In genomic region chr15:39924437-39924836, GRCh38 we compare ENCODE assay signal across 24 cellular contexts. TPM values are rescaled to one million over a fixed set of nuclear protein-coding genes. Genes with fewer than 3 reads are reported as not detected.
A peak's percentile ranks its signal among the peaks of the same experiment; 100 is the strongest.
DNase-seq lines count a peak whose midpoint lies in the region; ATAC-seq, FAIRE-seq and TF ChIP-seq lines count a peak whose summit lies in the region.
"Had no signal": no experiment of that assay in that cellular context is flagged by ENCODE, and none has a peak within 500 bp of the region (broad histone marks: within the 10 kb centered on the region; RNA-seq: fewer than 3 reads in every experiment).

No MANE protein-coding gene starts in this region.

- WGBS in mammary epithelial cell (ENCODE audit: low coverage, missing lambda C conversion rate): 92% methylated on average over 3 of the region's 3 CpGs

- H3K9me1 ChIP-seq in endothelial cell of umbilical vein (replicated peaks; ENCODE audit: control insufficient read depth, extremely low read depth, insufficient read depth, low read length): no peaks in the 10 kb centered on the region

- intact Hi-C loops in mammary epithelial cell (cut with micrococcal nuclease) (no loop called here), breast epithelium (cut with DNase I; ENCODE audit: low total_unique reads) (no loop called here), endothelial cell of umbilical vein (cut with micrococcal nuclease) (loop anchor here (5.0 to 10.0 kb wide), 2 partner anchors 37 to 300 kb away; no protein-coding TSS in a partner anchor), Right ventricle myocardium superior (cut with DNase I) (no loop called here)

- H3K4me3 ChIP-seq in mammary epithelial cell (replicated peaks in 1 of 3; ENCODE audit: insufficient read depth in 1 of 3, low read depth in 2 of 3, low read length in 3 of 3) (no peak overlapping the region), breast epithelium (no peak overlapping the region), Loucy (ENCODE audit: low read length, poor library complexity, severe bottlenecking) (no peak overlapping the region), endothelial cell of umbilical vein (replicated peaks in 1 of 3; ENCODE audit: insufficient read depth in 1 of 3, low read depth in 1 of 3, low read length in 3 of 3) (no peak overlapping the region)
- H3K4me3 ChIP-seq: PC-9, SJSA1 had no signal

- DNase-seq in mammary epithelial cell: no peak
- no peak for DNase-seq in breast epithelium (ENCODE audit: low spot score in 2 of 2)
- no peak for DNase-seq in endothelial cell of umbilical vein (ENCODE audit: low read depth, low spot score)
- no peak for DNase-seq in Right ventricle myocardium superior
- DNase-seq in ecto neural progenitor cell (ENCODE audit: low spot score): no peak
- DNase-seq: C1 segment of cervical spinal cord; CD4-positive, alpha-beta memory T cell; COR-L47; HFFc6; IMR-90; NCI-H1048; NCI-H1417; NCI-H1694; NCI-H2029 treated with DMSO at 0.1 percent for 48 hours; NCI-H446 treated with DMSO at 0.1 percent for 48 hours; PC-9 had no signal

- H3K27me3 ChIP-seq in mammary epithelial cell (ENCODE audit: insufficient read depth, low read length): no peaks in the 10 kb centered on the region
- H3K27me3 ChIP-seq in breast epithelium: peaks cover 0 to under 1% of the 10 kb centered on the region in 2 donors
- no peaks in the 10 kb centered on the region for H3K27me3 ChIP-seq in Loucy (ENCODE audit: insufficient read depth, low read length, poor library complexity, severe bottlenecking)
- no peaks in the 10 kb centered on the region for H3K27me3 ChIP-seq in endothelial cell of umbilical vein (ENCODE audit: control insufficient read depth in 2 of 2, insufficient read depth in 2 of 2, low read length in 2 of 2)
- H3K27me3 ChIP-seq: SJSA1 had no signal

- H3K9me3 ChIP-seq in mammary epithelial cell (replicated peaks; ENCODE audit: insufficient read depth, low read length) (no peaks in the 10 kb centered on the region), breast epithelium (no peaks in the 10 kb centered on the region), Loucy (ENCODE audit: insufficient read depth, low read depth, low read length) (no peaks in the 10 kb centered on the region), endothelial cell of umbilical vein (replicated peaks; ENCODE audit: control insufficient read depth, insufficient read depth, low read length) (no peaks in the 10 kb centered on the region)
- H3K9me3 ChIP-seq: SJSA1 had no signal

- H3K36me3 ChIP-seq in mammary epithelial cell (ENCODE audit: insufficient read depth, low read length) (no peaks in the 10 kb centered on the region), breast epithelium (no peaks in the 10 kb centered on the region), Loucy (ENCODE audit: insufficient read depth, low read length) (no peaks in the 10 kb centered on the region), endothelial cell of umbilical vein (ENCODE audit: control insufficient read depth in 2 of 2, extremely low read depth in 1 of 2, insufficient read depth in 2 of 2, low read length in 2 of 2) (no peaks in the 10 kb centered on the region)

- POLR2A ChIA-PET in endothelial cell of umbilical vein (lab: Charles Lee): interaction anchor here (1.5 kb wide), 1 partner anchor 9 kb away, joined by 3 read pairs; the partner anchor contains the start of gene EIF2AK4

- no peak overlapping the region for H3K27ac ChIP-seq in mammary epithelial cell (ENCODE audit: insufficient read depth, low read depth, low read length)
- H3K27ac ChIP-seq in breast epithelium: no peak overlapping the region
- H3K27ac ChIP-seq in endothelial cell of umbilical vein (ENCODE audit: insufficient read depth, low read depth, low read length): no peak overlapping the region
- H3K27ac ChIP-seq: KMS-11, PC-9, SJSA1 had no signal

- H3K79me2 ChIP-seq in mammary epithelial cell (ENCODE audit: insufficient read depth, low read length): peaks cover 5% of the 10 kb centered on the region
- no peaks in the 10 kb centered on the region for H3K79me2 ChIP-seq in Loucy (ENCODE audit: insufficient read depth, low read length)
- H3K79me2 ChIP-seq in endothelial cell of umbilical vein (ENCODE audit: control insufficient read depth, insufficient read depth, low read length): peaks cover 4% of the 10 kb centered on the region

- in situ Hi-C loops in mammary epithelial cell (cut with MboI; ENCODE audit: low sequenced_read_pairs in 2 of 2): no loop called here

- no peak for TF ChIP-seq CTCF in mammary epithelial cell (conservative IDR thresholded peaks at IDR 0.05 in 1 of 2, IDR thresholded peaks at IDR 0.05 in 1 of 2; ENCODE audit: extremely low read depth in 1 of 2, insufficient read depth in 1 of 2, low read depth in 1 of 2, low read length in 2 of 2)
- no peak for TF ChIP-seq CTCF in breast epithelium (IDR thresholded peaks at IDR 0.05)
- no peak for TF ChIP-seq CTCF in Loucy (conservative IDR thresholded peaks at IDR 0.05; ENCODE audit: low read length)
- no peak for TF ChIP-seq CTCF in endothelial cell of umbilical vein (IDR thresholded peaks at IDR 0.05; ENCODE audit: extremely low read depth in 1 of 2, insufficient read depth in 1 of 2, low read depth in 1 of 2, low read length in 2 of 2)

- CTCF ChIA-PET in mammary epithelial cell (lab: Charles Lee; ENCODE audit: low non-redundant PET): no interaction called here
- CTCF ChIA-PET in endothelial cell of umbilical vein (lab: Charles Lee): interaction anchor here (2.1 kb wide), 1 partner anchor 9 kb away, joined by 5 read pairs; the partner anchor contains the start of gene EIF2AK4

- no TSS peak for BruUV-seq in mammary epithelial cell (replicated peaks; lab: Mats Ljungman, UMichigan)
- BruUV-seq in endothelial cell of umbilical vein (replicated peaks; lab: Mats Ljungman, UMichigan): no TSS peak

- H3K9ac ChIP-seq in mammary epithelial cell (ENCODE audit: insufficient read depth, low read length): no peak overlapping the region
- H3K9ac ChIP-seq in Loucy (ENCODE audit: low read depth, low read length, poor library complexity, severe bottlenecking): no peak overlapping the region
- H3K9ac ChIP-seq in endothelial cell of umbilical vein (replicated peaks; ENCODE audit: extremely low read depth, insufficient read depth, low read length): no peak overlapping the region
- H3K9ac ChIP-seq: KMS-11 had no signal

- peaks cover 27% of the 10 kb centered on the region for H3K4me1 ChIP-seq in mammary epithelial cell (ENCODE audit: insufficient read depth, low read length)
- no peaks in the 10 kb centered on the region for H3K4me1 ChIP-seq in breast epithelium
- peaks cover 26% of the 10 kb centered on the region for H3K4me1 ChIP-seq in Loucy (ENCODE audit: insufficient read depth, low read length, poor library complexity, severe bottlenecking)
- H3K4me1 ChIP-seq in endothelial cell of umbilical vein (ENCODE audit: control insufficient read depth, extremely low read depth, insufficient read depth, low read length): peaks cover 8% of the 10 kb centered on the region

- FAIRE-seq in endothelial cell of umbilical vein (lab: Jason Lieb, UNC): no peak
- FAIRE-seq: A204.1, G401.6, H54 had no signal

- dilution Hi-C loops in mammary epithelial cell (cut with HindIII; ENCODE audit: low sequenced_read_pairs): no loop called here
- dilution Hi-C loops in endothelial cell of umbilical vein (cut with MboI; ENCODE audit: extremely low pct_ligation_motif_present, low sequenced_read_pairs): no loop called here

- no peaks in the 10 kb centered on the region for H3K9me2 ChIP-seq in Loucy (replicated peaks; ENCODE audit: low read depth, low read length)

- H2AFZ ChIP-seq in mammary epithelial cell (ENCODE audit: low read depth, low read length) (peak overlapping the region; percentile 11), Loucy (ENCODE audit: low read length) (peak overlapping the region; percentile 66; the same call in 1 of the 2 replicates), endothelial cell of umbilical vein (ENCODE audit: low read depth, low read length) (peak overlapping the region; percentile 2)
- H2AFZ ChIP-seq: PC-9 had no signal

- H3F3A ChIP-seq in Loucy (ENCODE audit: low read depth): no peaks in the 10 kb centered on the region

- no peaks in the 10 kb centered on the region for H4K20me1 ChIP-seq in mammary epithelial cell (ENCODE audit: insufficient read depth, low read length)
- H4K20me1 ChIP-seq in Loucy (ENCODE audit: insufficient read depth, low read length, poor library complexity, severe bottlenecking): no peaks in the 10 kb centered on the region
- H4K20me1 ChIP-seq in endothelial cell of umbilical vein (replicated peaks; ENCODE audit: control insufficient read depth, extremely low read depth, insufficient read depth, low read length): no peaks in the 10 kb centered on the region

- no peak overlapping the region for H3K4me2 ChIP-seq in mammary epithelial cell (ENCODE audit: insufficient read depth, low read depth, low read length)
- no peak overlapping the region for H3K4me2 ChIP-seq in Loucy (ENCODE audit: low read depth, low read length, poor library complexity, severe bottlenecking)
- no peak overlapping the region for H3K4me2 ChIP-seq in endothelial cell of umbilical vein (ENCODE audit: insufficient read depth, low read length)
- H3K4me2 ChIP-seq: KMS-11, PC-9 had no signal

- no peak for TF ChIP-seq POLR2A in breast epithelium (IDR thresholded peaks at IDR 0.05)
- no peak for TF ChIP-seq POLR2A in endothelial cell of umbilical vein (IDR thresholded peaks at IDR 0.05; ENCODE audit: low read depth, low read length)

- no peak for ATAC-seq in Right ventricle myocardium superior (ENCODE audit: poor library complexity)
- no peak for ATAC-seq in GM19463 (IDR thresholded peaks at IDR 0.05; ENCODE audit: unreplicated experiment)
- ATAC-seq: Right ventricle myocardium inferior had no signal

RNA-seq across cellular contexts. Expression of gene GPR176, which starts 4.4 kb away (rescaled TPM):
- total RNA-seq in mammary epithelial cell (10 to 100 TPM in 1 of 2 donors, 1 to 10 TPM in 1; 4.3 to 20.7 TPM), breast epithelium (10 to 100 TPM in 1 of 3 donors, 1 to 10 TPM in 2; 4.4 to 12.1 (median 9.4) TPM), endothelial cell of umbilical vein (35.3 and 39.8 TPM in 2 replicates), Right ventricle myocardium superior (1.4 TPM)
- polyA plus RNA-seq in mammary epithelial cell (16.2 TPM), endothelial cell of umbilical vein (68.7 and 85.3 TPM in 2 replicates)
- polyA minus RNA-seq in mammary epithelial cell (47.5 TPM), endothelial cell of umbilical vein (225 and 237 TPM in 2 replicates)
- 33.2 and 34.2 TPM in 2 replicates for polyA plus RNA-seq in endothelial cell of umbilical vein (2011; cell fraction: cytosol; rRNA removed)
- polyA plus RNA-seq in endothelial cell of umbilical vein (2011; cell fraction: nucleus; rRNA removed): 24.9 and 36.3 TPM in 2 replicates
- polyA plus RNA-seq in endothelial cell of umbilical vein (2012): 21.5 and 30.0 TPM in 2 replicates
- 6.9 TPM for polyA minus RNA-seq in endothelial cell of umbilical vein (2011; cell fraction: cytosol; rRNA and poly(A)+ RNA removed)
- polyA minus RNA-seq in endothelial cell of umbilical vein (2011; cell fraction: nucleus; rRNA and poly(A)+ RNA removed): 34.5 and 45.4 TPM in 2 replicates
- total RNA-seq: CD4-positive, alpha-beta memory T cell had no signal
- polyA plus RNA-seq: CD4-positive, alpha-beta memory T cell had no signal

RNA-seq across cellular contexts. Expression of gene EIF2AK4, which starts 9.5 kb away (rescaled TPM):
- total RNA-seq in mammary epithelial cell (10 to 100 TPM; 71.3 to 84.2 TPM), breast epithelium (10 to 100 TPM; 44.9 to 54.3 (median 46.7) TPM), endothelial cell of umbilical vein (51.6 and 55.0 TPM in 2 replicates), Right ventricle myocardium superior (21.2 TPM)
- polyA plus RNA-seq in mammary epithelial cell (83.6 TPM), endothelial cell of umbilical vein (30.1 and 33.5 TPM in 2 replicates)
- polyA minus RNA-seq in mammary epithelial cell (112 TPM), endothelial cell of umbilical vein (73.3 and 77.4 TPM in 2 replicates)
- polyA plus RNA-seq in endothelial cell of umbilical vein (2011; cell fraction: cytosol; rRNA removed): 41.4 and 48.4 TPM in 2 replicates
- polyA plus RNA-seq in endothelial cell of umbilical vein (2011; cell fraction: nucleus; rRNA removed): 37.2 and 39.8 TPM in 2 replicates
- polyA plus RNA-seq in endothelial cell of umbilical vein (2012): 43.3 and 54.0 TPM in 2 replicates
- 22.7 TPM for polyA minus RNA-seq in endothelial cell of umbilical vein (2011; cell fraction: cytosol; rRNA and poly(A)+ RNA removed)
- 54.0 and 72.1 TPM in 2 replicates for polyA minus RNA-seq in endothelial cell of umbilical vein (2011; cell fraction: nucleus; rRNA and poly(A)+ RNA removed)

Comparison
In these comparisons a context has a peak if more than half of its experiments do, and no peak if none do; other contexts are left out.
1. H2AFZ ChIP-seq: peak in every context shown above with its lines; median percentile 66 in Loucy; 11 in mammary epithelial cell; 2 in endothelial cell of umbilical vein.